ENCODE assay signal across 8 cellular contexts in genomic region chr11:65492637-65493366, GRCh38. TPM values are rescaled to one million over a fixed set of nuclear protein-coding genes. Genes with fewer than 3 reads are reported as not detected.
DNase-seq lines count a peak whose midpoint lies in the region; ATAC-seq, FAIRE-seq and TF ChIP-seq lines count a peak whose summit lies in the region.

No MANE protein-coding gene starts in this region.

- H3K27me3 ChIP-seq in MG63 (no peaks in the 10 kb centered on the region), adrenal gland (no peaks in the 10 kb centered on the region), small intestine (ENCODE audit: control insufficient read depth in 2 of 2, insufficient read depth in 2 of 2, low read length in 2 of 2) (no peaks in the 10 kb centered on the region)

- no peak for ATAC-seq in GM18520 (IDR thresholded peaks at IDR 0.05; ENCODE audit: unreplicated experiment)

- H3K36me3 ChIP-seq in MG63 = no peaks in the 10 kb centered on the region
- H3K36me3 ChIP-seq in adrenal gland (replicated peaks in 1 of 2) = no peaks in the 10 kb centered on the region
- no peaks in the 10 kb centered on the region for H3K36me3 ChIP-seq in small intestine (ENCODE audit: control insufficient read depth in 2 of 2, insufficient read depth in 2 of 2, low read length in 2 of 2)

- H3K27ac ChIP-seq in adrenal gland = peak overlapping the region; percentile 95 to 100 (median 99)
- H3K27ac ChIP-seq in small intestine (ENCODE audit: low read depth in 1 of 2, low read length in 1 of 2) = peak overlapping the region; percentile 76 to 95

- TF ChIP-seq CTCF in adrenal gland (IDR thresholded peaks at IDR 0.05) (peak in 1 of 6 experiments; percentile 2), D721Med (IDR thresholded peaks at IDR 0.05; ENCODE audit: insufficient read depth, missing control alignments) (no peak)

- FAIRE-seq in small intestine (lab: Jason Lieb, UNC) = no peak
- no peak for FAIRE-seq in D721Med (lab: Jason Lieb, UNC)

- H3K4me1 ChIP-seq in adrenal gland (replicated peaks in 1 of 2) (peaks cover 93 to 94% of the 10 kb centered on the region in 2 donors), small intestine (ENCODE audit: control insufficient read depth in 2 of 2, insufficient read depth in 1 of 2, low read depth in 1 of 2, low read length in 1 of 2) (peaks cover 24 to 30% of the 10 kb centered on the region in 2 donors)

- H3K4me3 ChIP-seq in MG63 (no peak overlapping the region; the same call in 1 of the 2 replicates), adrenal gland (peak overlapping the region in 1 of 4 donors; percentile 18), small intestine (ENCODE audit: low read depth in 1 of 2, low read length in 2 of 2) (no peak overlapping the region)

- intact Hi-C loops in adrenal gland (cut with DNase I) = no loop called here

- peaks cover 76% of the 10 kb centered on the region for H3K4me1 Mint-ChIP-seq in activated T-cell treated with anti-CD3 and anti-CD28 coated beads, Interleukin-2, amount 50 U/mL, for 24 hours (ENCODE audit: low read depth)

- peak; percentile 12 to 78 for TF ChIP-seq POLR2A in adrenal gland (IDR thresholded peaks at IDR 0.05)

- WGBS in adrenal gland, 4 donors = 10 to 15% (median 11%) methylated on average over 5 to 6 of the region's 6 CpGs
- 42 to 63% (median 52%) methylated on average over 6 of the region's 6 CpGs for WGBS in small intestine, 3 donors

- no peak for DNase-seq in activated T-cell treated with anti-CD3 and anti-CD28 coated beads, Interleukin-2, amount 50 U/mL, for 24 hours
- DNase-seq in activated T-cell treated with anti-CD3 and anti-CD28 coated beads for 4 hours (no peak), MG63 (peak; percentile 93), adrenal gland (peak; percentile 77 to 96 (median 92)), hypothalamus (lab: John Stamatoyannopoulos, UW) (peak in 35 of 51 donors; percentile 21 to 79 (median 62)), small intestine (no peak), D721Med (ENCODE audit: insufficient read length, low spot score) (no peak)

- peaks cover 2% of the 10 kb centered on the region for H3K36me3 Mint-ChIP-seq in activated T-cell treated with anti-CD3 and anti-CD28 coated beads, Interleukin-2, amount 50 U/mL, for 24 hours (ENCODE audit: low read depth)

- no peaks in the 10 kb centered on the region for H3K9me3 ChIP-seq in MG63
- H3K9me3 ChIP-seq in adrenal gland (replicated peaks in 1 of 3) = no peaks in the 10 kb centered on the region
- H3K9me3 ChIP-seq in small intestine (ENCODE audit: control insufficient read depth, low read depth) = no peaks in the 10 kb centered on the region

- peak overlapping the region; percentile 94 for H3K27ac Mint-ChIP-seq in activated T-cell treated with anti-CD3 and anti-CD28 coated beads, Interleukin-2, amount 50 U/mL, for 24 hours

- no peaks in the 10 kb centered on the region for H3K27me3 Mint-ChIP-seq in activated T-cell treated with anti-CD3 and anti-CD28 coated beads, Interleukin-2, amount 50 U/mL, for 24 hours

- H3K9me3 Mint-ChIP-seq in activated T-cell treated with anti-CD3 and anti-CD28 coated beads, Interleukin-2, amount 50 U/mL, for 24 hours = no peaks in the 10 kb centered on the region

- H3K4me3 Mint-ChIP-seq in activated T-cell treated with anti-CD3 and anti-CD28 coated beads, Interleukin-2, amount 50 U/mL, for 24 hours = peak overlapping the region; percentile 65

RNA-seq across cellular contexts. Expression of gene MALAT1, which starts 6.0 kb away (rescaled TPM):
- 258 and 283 TPM in 2 replicates for total RNA-seq in MG63 (2014; rRNA removed; shearing (Covaris generic); ENCODE audit: low replicate concordance)
- total RNA-seq in adrenal gland = over 10,000 TPM in 5 of 8 donors, 1,000 to 10,000 TPM in 3; 5,921 to 17,143 (median 10,900) TPM
- 1,000 to 10,000 TPM in 1 of 3 donors, 100 to 1,000 TPM in 2; 237 to 9,519 (median 973) TPM for polyA plus RNA-seq in adrenal gland
- polyA plus RNA-seq in small intestine = 100 to 1,000 TPM; 155 to 454 (median 159) TPM

RNA-seq across cellular contexts. Expression of gene SCYL1, which starts 32.1 kb away (rescaled TPM):
- 50.1 and 56.3 TPM in 2 replicates for total RNA-seq in MG63 (2014; rRNA removed; shearing (Covaris generic); ENCODE audit: low replicate concordance)
- 100 to 1,000 TPM; 105 to 240 (median 145) TPM for total RNA-seq in adrenal gland
- polyA plus RNA-seq in adrenal gland (100 to 1,000 TPM in 2 of 3 donors, 10 to 100 TPM in 1; 52.3 to 395 (median 329) TPM), small intestine (10 to 100 TPM; 46.7 to 76.9 (median 74.3) TPM)

Comparison
In these comparisons a context has a peak if more than half of its experiments do, and no peak if none do; other contexts are left out.
1. DNase-seq: peak in MG63 (single experiment), adrenal gland (7 of 7) and hypothalamus (35 of 51); none in activated T-cell treated with anti-CD3 and anti-CD28 coated beads, Interleukin-2, amount 50 U/mL, for 24 hours (single experiment), activated T-cell treated with anti-CD3 and anti-CD28 coated beads for 4 hours (single experiment), small intestine (single experiment) and D721Med (single experiment).
2. RNA of gene MALAT1, which starts 6.0 kb away (total RNA-seq): 5,921 to 17,143 TPM in adrenal gland; 258 to 283 TPM in MG63; every median in the first group is over 10 times any median in the second.